In genomic region chr1:198107041-198107440, GRCh38 we compare ENCODE assay signal across 17 cellular contexts. TPM values are rescaled to one million over a fixed set of nuclear protein-coding genes. Genes with fewer than 3 reads are reported as not detected.
A peak's percentile ranks its signal among the peaks of the same experiment; 100 is the strongest.
DNase-seq lines count a peak whose midpoint lies in the region; ATAC-seq and TF ChIP-seq lines count a peak whose summit lies in the region.
"Had no signal": no experiment of that assay in that cellular context is flagged by ENCODE, and none has a peak within 500 bp of the region (broad histone marks: within the 10 kb centered on the region; RNA-seq: fewer than 3 reads in every experiment).

No MANE protein-coding gene starts in this region.

- no peak overlapping the region for H4K91ac ChIP-seq in trophoblast cell (ENCODE audit: low read depth, low read length)

- no CpG with 5 or more reads among the region's 2 CpGs for WGBS in trophoblast cell (ENCODE audit: extremely low coverage, insufficient coverage, insufficient read length)
- 96 to 100% methylated on average over 2 of the region's 2 CpGs for WGBS in body of pancreas, 2 donors

- no peaks in the 10 kb centered on the region for H3K79me2 ChIP-seq in trophoblast cell (ENCODE audit: control insufficient read depth, insufficient read depth, low read length, poor library complexity)

- no peak for ATAC-seq in body of pancreas
- ATAC-seq in HG03196 (IDR thresholded peaks at IDR 0.05; ENCODE audit: unreplicated experiment) = no peak
- no peak for ATAC-seq in HG02642 (IDR thresholded peaks at IDR 0.05; ENCODE audit: poor library complexity, unreplicated experiment)
- ATAC-seq: esophagus mucosa had no signal

- H3K9me3 ChIP-seq in trophoblast cell (ENCODE audit: insufficient read depth, low read depth, low read length) = no peaks in the 10 kb centered on the region
- H3K9me3 ChIP-seq in body of pancreas = no peaks in the 10 kb centered on the region
- H3K9me3 ChIP-seq: spleen had no signal

- no peak overlapping the region for H4K8ac ChIP-seq in trophoblast cell (ENCODE audit: low read depth, low read length)

- H3K4me2 ChIP-seq in trophoblast cell (ENCODE audit: low read length) = no peak overlapping the region

- H2BK5ac ChIP-seq in trophoblast cell (ENCODE audit: low read depth, low read length, poor library complexity) = no peak overlapping the region

- TF ChIP-seq POLR2A in body of pancreas (IDR thresholded peaks at IDR 0.05) = no peak

- H3K27me3 ChIP-seq in trophoblast cell (ENCODE audit: insufficient read depth, low read length) (no peaks in the 10 kb centered on the region), body of pancreas (no peaks in the 10 kb centered on the region)
- H3K27me3 ChIP-seq: spleen had no signal

- H3K36me3 ChIP-seq in trophoblast cell (ENCODE audit: control insufficient read depth in 1 of 2, insufficient read depth in 2 of 2, low read length in 2 of 2) (no peaks in the 10 kb centered on the region), body of pancreas (replicated peaks in 1 of 2; ENCODE audit: insufficient read depth in 1 of 2, low read depth in 2 of 2) (no peaks in the 10 kb centered on the region)
- H3K36me3 ChIP-seq: spleen had no signal

- H2AFZ ChIP-seq in trophoblast cell (ENCODE audit: insufficient read depth, low read length, poor library complexity) = no peak overlapping the region

- H3K9ac ChIP-seq in trophoblast cell (ENCODE audit: low read length) = no peak overlapping the region

- no peak overlapping the region for H3K14ac ChIP-seq in trophoblast cell (ENCODE audit: low read length)

- TF ChIP-seq CTCF in epithelial cell of proximal tubule (conservative IDR thresholded peaks at IDR 0.05; ENCODE audit: low read depth, low read length) = no peak
- no peak for TF ChIP-seq CTCF in body of pancreas (IDR thresholded peaks at IDR 0.05)

- DNase-seq in GM03348 (ENCODE audit: low spot score) (peak; percentile 56), RPMI7951 (ENCODE audit: low read depth) (peak; percentile 15), epithelial cell of proximal tubule (ENCODE audit: low read depth) (peak; percentile 30), trophoblast cell (peak; percentile 94 to 99), body of pancreas (no peak), COR-L47 (lab: John Stamatoyannopoulos, UW) (no peak)
- DNase-seq: activated CD4-positive, alpha-beta memory T cell treated with anti-CD3 and anti-CD28 coated beads for 36 hours; activated naive CD4-positive, alpha-beta T cell treated with anti-CD3 and anti-CD28 coated beads, Interleukin-2, amount 50 U/mL, for 16 hours; GF-D8; kidney glomerular epithelial cell; NCI-H2029 treated with DMSO at 0.1 percent for 48 hours; SHP77; spleen had no signal

- peaks cover 6% of the 10 kb centered on the region for H3K79me1 ChIP-seq in trophoblast cell (ENCODE audit: low read length)

- H4K12ac ChIP-seq in trophoblast cell (ENCODE audit: low read depth, low read length) = no peak overlapping the region

- peaks cover 4% of the 10 kb centered on the region in 2 experiments for H3K4me1 ChIP-seq in trophoblast cell (ENCODE audit: control insufficient read depth in 1 of 2, insufficient read depth in 2 of 2, low read length in 2 of 2)
- H3K4me1 ChIP-seq in body of pancreas = no peaks in the 10 kb centered on the region

- no peak overlapping the region for H3K18ac ChIP-seq in trophoblast cell (ENCODE audit: low read length)

- intact Hi-C loops in body of pancreas (cut with DNase I) = no loop called here

- peak overlapping the region; percentile 64 for H3K27ac ChIP-seq in trophoblast cell (ENCODE audit: low read depth, low read length)
- H3K27ac ChIP-seq in body of pancreas = no peak overlapping the region
- H3K27ac ChIP-seq: spleen, VCaP had no signal

- H3K23ac ChIP-seq in trophoblast cell (ENCODE audit: low read length) = no peak overlapping the region

- no peak overlapping the region for H2BK12ac ChIP-seq in trophoblast cell (ENCODE audit: low read length)

- H2BK120ac ChIP-seq in trophoblast cell (ENCODE audit: insufficient read depth, low read length, poor library complexity) = no peak overlapping the region

- H2AK5ac ChIP-seq in trophoblast cell (ENCODE audit: low read length) = no peak overlapping the region

- no peak overlapping the region for H3K4ac ChIP-seq in trophoblast cell (ENCODE audit: low read depth, low read length)

- H3K4me3 ChIP-seq in epithelial cell of proximal tubule (ENCODE audit: low read depth, low read length) (no peak overlapping the region), trophoblast cell (ENCODE audit: low read depth, low read length) (no peak overlapping the region), body of pancreas (no peak overlapping the region)
- H3K4me3 ChIP-seq: spleen had no signal

RNA-seq across cellular contexts. Expression of gene NEK7, which starts 49.8 kb away (rescaled TPM):
- 64.5 and 83.1 TPM in 2 replicates for total RNA-seq in RPMI7951 (2014; rRNA removed; shearing (Covaris generic))
- total RNA-seq in epithelial cell of proximal tubule (20.5 and 34.5 TPM in 2 replicates), body of pancreas (10 to 100 TPM; 39.2 to 49.5 TPM)
- polyA plus RNA-seq in trophoblast cell (2013) = 21.8 and 23.2 TPM in 2 replicates

Comparison
In these comparisons a context has a peak if more than half of its experiments do, and no peak if none do; other contexts are left out.
1. DNase-seq: peak in GM03348 (single experiment), RPMI7951 (single experiment), epithelial cell of proximal tubule (single experiment) and trophoblast cell (2 of 2); none in body of pancreas (0 of 4) and COR-L47 (single experiment).